ENCODE assay signal across 16 cellular contexts in the genomic region with DNA sequence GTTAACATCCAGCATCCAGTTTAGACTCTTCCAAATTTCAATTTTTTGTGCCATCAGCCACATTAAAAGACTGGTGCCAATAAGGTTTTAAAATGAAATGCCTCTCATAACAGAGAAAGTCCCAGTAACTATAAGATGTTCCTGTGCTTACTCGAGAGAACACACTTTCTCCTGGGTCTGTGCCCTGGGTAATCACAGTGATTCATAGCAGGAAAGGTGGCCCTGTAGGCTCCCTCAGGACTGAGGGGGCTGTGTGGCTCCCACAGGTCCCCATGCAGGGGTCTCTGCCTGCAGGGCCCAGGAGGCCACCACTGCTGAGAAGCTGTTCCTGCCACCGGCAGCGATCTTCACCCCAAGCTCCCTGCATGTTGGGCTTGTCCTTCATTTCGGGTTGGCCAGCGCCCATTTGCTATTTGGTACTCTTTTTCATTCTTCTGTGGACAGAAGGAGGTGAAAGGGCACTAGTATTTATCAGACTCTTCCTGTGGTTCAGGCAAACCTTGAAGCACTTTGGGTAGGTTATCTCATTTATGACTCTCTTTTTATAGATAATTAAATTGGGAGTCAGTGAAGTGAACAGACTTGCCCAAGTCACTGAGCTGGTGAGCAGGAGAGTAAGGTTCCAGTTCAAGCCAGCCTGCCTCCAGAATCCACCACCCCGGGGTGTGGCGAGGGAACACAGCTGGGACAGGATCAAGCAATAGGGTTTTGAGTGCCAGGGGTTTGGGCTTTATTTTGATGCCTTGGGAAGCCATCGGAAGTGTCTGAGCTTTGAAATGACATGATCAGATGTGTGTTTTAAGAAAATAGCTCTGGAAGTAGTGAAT. TPM values are rescaled to one million over a fixed set of nuclear protein-coding genes. Genes with fewer than 3 reads are reported as not detected.
A peak's percentile ranks its signal among the peaks of the same experiment; 100 is the strongest.
DNase-seq lines count a peak whose midpoint lies in the region; ATAC-seq and TF ChIP-seq lines count a peak whose summit lies in the region.
"Had no signal": no experiment of that assay in that cellular context is flagged by ENCODE, and none has a peak within 500 bp of the region (broad histone marks: within the 10 kb centered on the region; RNA-seq: fewer than 3 reads in every experiment).

No MANE protein-coding gene starts in this region.

- H3K4me3 ChIP-seq in left ventricle myocardium inferior (no peak overlapping the region), spleen (no peak overlapping the region)
- H3K4me3 ChIP-seq: esophagus muscularis mucosa, left lung had no signal

- WGBS in spleen, 5 donors = 68 to 76% (median 73%) methylated on average over 8 of the region's 8 CpGs

- TF ChIP-seq POLR2A in spleen (IDR thresholded peaks at IDR 0.05) = no peak

- H3K27me3 ChIP-seq in left ventricle myocardium inferior (ENCODE audit: low read depth) = no peaks in the 10 kb centered on the region
- H3K27me3 ChIP-seq in spleen (replicated peaks in 1 of 7) = no peaks in the 10 kb centered on the region
- H3K27me3 ChIP-seq: esophagus muscularis mucosa, left lung had no signal

- H3K9me3 ChIP-seq in left ventricle myocardium inferior (replicated peaks) = no peaks in the 10 kb centered on the region
- H3K9me3 ChIP-seq in spleen = no peaks in the 10 kb centered on the region
- H3K9me3 ChIP-seq: esophagus muscularis mucosa, left lung had no signal

- H3K4me1 ChIP-seq in left ventricle myocardium inferior (peaks cover 39% of the 10 kb centered on the region), spleen (peaks cover 14 to 58% (median 40%) of the 10 kb centered on the region in 6 donors)
- H3K4me1 ChIP-seq: left lung had no signal

- no peak for TF ChIP-seq CTCF in left ventricle myocardium inferior (IDR thresholded peaks at IDR 0.05; ENCODE audit: borderline replicate concordance)
- TF ChIP-seq CTCF in VCaP (conservative IDR thresholded peaks at IDR 0.05) = no peak
- no peak for TF ChIP-seq CTCF in spleen (IDR thresholded peaks at IDR 0.05 in 8 of 11, conservative IDR thresholded peaks at IDR 0.05 in 3 of 11)

- H3K36me3 ChIP-seq in left ventricle myocardium inferior (no peaks in the 10 kb centered on the region), spleen (no peaks in the 10 kb centered on the region)
- H3K36me3 ChIP-seq: esophagus muscularis mucosa, left lung had no signal

- ATAC-seq in Right ventricle myocardium inferior (peak; percentile 12), left colon (peak; percentile 93), GM21423 (IDR thresholded peaks at IDR 0.05; ENCODE audit: unreplicated experiment) (no peak), HG02840 (IDR thresholded peaks at IDR 0.05; ENCODE audit: low FRiP score, unreplicated experiment) (no peak)
- ATAC-seq: left lung had no signal

- intact Hi-C loops in Right ventricle myocardium inferior (cut with DNase I) (no loop called here), left ventricle myocardium inferior (cut with micrococcal nuclease) (no loop called here), left colon (cut with DNase I, micrococcal nuclease) (no loop called here), spleen (cut with DNase I; ENCODE audit: low total_unique reads) (no loop called here)

- DNase-seq in Right ventricle myocardium inferior (ENCODE audit: missing footprints) (no peak), left ventricle myocardium inferior (no peak), left colon (peak; percentile 40 to 53), spleen (peak; percentile 62)
- no peak for DNase-seq in stimulated activated CD4-positive, alpha-beta T cell treated with anti-CD3 and anti-CD28 coated beads, Interleukin-12 subunit alpha, Interleukin-12 subunit beta, amount 100 ng/mL, for 4 hours
- DNase-seq: activated B cell treated with CpG ODN at 0.5 μM for 24 hours; activated CD4-positive, alpha-beta memory T cell treated with anti-CD3 and anti-CD28 coated beads for 36 hours; AML-193; left lung; NCI-H774; stimulated activated CD4-positive, alpha-beta T cell treated with anti-CD3 and anti-CD28 coated beads, Interleukin-2, amount 100 ng/mL, for 24 hours; T-helper 9 cell had no signal

- H3K27ac ChIP-seq in left ventricle myocardium inferior (replicated peaks) = no peak overlapping the region
- peak overlapping the region; percentile 24; the same call in 1 of the 2 replicates for H3K27ac ChIP-seq in VCaP
- peak overlapping the region in 3 of 8 donors; percentile 2 to 40 (median 30) for H3K27ac ChIP-seq in spleen
- H3K27ac ChIP-seq: esophagus muscularis mucosa, left lung had no signal

RNA-seq across cellular contexts. Expression of a gene that starts 44.2 kb away (rescaled TPM):
- total RNA-seq in Right ventricle myocardium inferior (29.6 TPM), left ventricle myocardium inferior (26.4 TPM), left colon (10 to 100 TPM; 15.4 to 18.0 TPM), spleen (10 to 100 TPM; 27.8 to 47.6 (median 41.4) TPM)
- polyA plus RNA-seq in spleen = 10 to 100 TPM in 1 of 3 donors, 1 to 10 TPM in 2; 3.7 to 11.9 (median 3.8) TPM

Comparison
In these comparisons a context has a peak if more than half of its experiments do, and no peak if none do; other contexts are left out.
1. ATAC-seq: peak in Right ventricle myocardium inferior (single experiment) and left colon (single experiment); none in GM21423 (single experiment) and HG02840 (single experiment).
2. DNase-seq: peak in left colon (2 of 2) and spleen (single experiment); none in Right ventricle myocardium inferior (single experiment), left ventricle myocardium inferior (single experiment) and stimulated activated CD4-positive, alpha-beta T cell treated with anti-CD3 and anti-CD28 coated beads, Interleukin-12 subunit alpha, Interleukin-12 subunit beta, amount 100 ng/mL, for 4 hours (single experiment).